Comparison of ENCODE assay signal across 8 cellular contexts in the genomic region with DNA sequence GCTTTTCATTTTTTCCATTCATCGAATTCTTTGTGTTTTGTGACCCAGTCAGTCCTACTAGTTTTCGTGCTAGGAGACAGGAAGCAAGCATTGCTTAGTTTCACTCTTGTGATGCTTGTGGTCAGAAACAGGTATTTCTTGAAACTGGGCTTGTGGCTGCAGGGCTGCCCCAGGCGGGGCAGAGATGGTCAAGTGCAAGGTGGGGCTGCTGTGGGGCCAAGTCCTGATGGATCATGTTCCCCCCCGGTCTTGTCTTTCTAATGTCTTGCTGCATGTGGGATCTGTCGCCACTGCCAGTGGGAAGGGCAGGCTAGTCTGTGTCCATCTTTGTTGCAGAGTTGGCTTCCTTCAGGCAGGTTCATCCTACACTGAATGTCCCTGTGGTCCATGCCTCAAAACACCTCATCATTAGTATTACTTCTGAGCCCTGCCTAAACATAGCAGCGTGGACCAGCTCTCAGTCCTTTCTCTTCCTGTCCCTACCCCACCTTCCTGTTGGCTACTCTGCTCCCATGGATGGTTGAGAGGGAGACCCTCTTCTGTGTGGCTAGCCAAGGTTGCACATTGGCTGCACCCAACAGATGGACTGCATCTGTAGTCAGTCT. TPM values are rescaled to one million over a fixed set of nuclear protein-coding genes. Genes with fewer than 3 reads are reported as not detected.
DNase-seq lines count a peak whose midpoint lies in the region; ATAC-seq and TF ChIP-seq lines count a peak whose summit lies in the region.

No MANE protein-coding gene starts in this region.

- ATAC-seq in GM19351 (IDR thresholded peaks at IDR 0.05; ENCODE audit: unreplicated experiment) (peak; percentile 65), HG03108 (IDR thresholded peaks at IDR 0.05; ENCODE audit: unreplicated experiment) (peak; percentile 56)

- peaks cover 16% of the 10 kb centered on the region for H3K36me3 Mint-ChIP-seq in Calu3 (ENCODE audit: insufficient read depth, unreplicated experiment)
- peaks cover 6% of the 10 kb centered on the region for H3K36me3 Mint-ChIP-seq in activated naive CD8-positive, alpha-beta T cell treated with anti-CD3 and anti-CD28 coated beads for 36 hours
- H3K36me3 Mint-ChIP-seq in osteocyte (ENCODE audit: unreplicated experiment) = no peaks in the 10 kb centered on the region

- H3K4me3 Mint-ChIP-seq in Calu3 (ENCODE audit: low read depth, unreplicated experiment) (peak overlapping the region; percentile 27), osteocyte (ENCODE audit: unreplicated experiment) (no peak overlapping the region)
- peak overlapping the region; percentile 1 for H3K4me3 Mint-ChIP-seq in activated naive CD8-positive, alpha-beta T cell treated with anti-CD3 and anti-CD28 coated beads for 36 hours

- no TSS peak for BruUV-seq in Calu3 (replicated peaks; lab: Mats Ljungman, UMichigan)

- DNase-seq in Calu3 = peak; percentile 73
- no peak for DNase-seq in activated naive CD8-positive, alpha-beta T cell treated with anti-CD3 and anti-CD28 coated beads for 36 hours
- no peak for DNase-seq in osteocyte (ENCODE audit: extremely low spot score, unreplicated experiment)
- DNase-seq in GF-D8 (lab: John Stamatoyannopoulos, UW) = no peak
- DNase-seq in stimulated activated CD4-positive, alpha-beta T cell treated with anti-CD3 and anti-CD28 coated beads, Interleukin-2, amount 100 ng/mL, for 24 hours = no peak
- DNase-seq in NCI-H2227 (lab: John Stamatoyannopoulos, UW; ENCODE audit: unreplicated experiment) = no peak

- TF ChIP-seq CTCF in Calu3 (IDR thresholded peaks at IDR 0.05; ENCODE audit: unreplicated experiment) = no peak
- no peak for TF ChIP-seq CTCF in osteocyte (IDR thresholded peaks at IDR 0.05)

- H3K9me3 Mint-ChIP-seq in Calu3 (ENCODE audit: low read depth, unreplicated experiment) = no peaks in the 10 kb centered on the region
- H3K9me3 Mint-ChIP-seq in activated naive CD8-positive, alpha-beta T cell treated with anti-CD3 and anti-CD28 coated beads for 36 hours = no peaks in the 10 kb centered on the region
- no peaks in the 10 kb centered on the region for H3K9me3 Mint-ChIP-seq in osteocyte (ENCODE audit: unreplicated experiment)

- H3K27me3 Mint-ChIP-seq in Calu3 (ENCODE audit: unreplicated experiment) = no peaks in the 10 kb centered on the region
- no peaks in the 10 kb centered on the region for H3K27me3 Mint-ChIP-seq in activated naive CD8-positive, alpha-beta T cell treated with anti-CD3 and anti-CD28 coated beads for 36 hours
- no peaks in the 10 kb centered on the region for H3K27me3 Mint-ChIP-seq in osteocyte (ENCODE audit: unreplicated experiment)

- intact Hi-C loops in Calu3 (cut with micrococcal nuclease; ENCODE audit: unreplicated experiment) = loop anchor here (5.0 kb wide), 2 partner anchors 36 to 71 kb away; no protein-coding TSS in a partner anchor

- peak overlapping the region; percentile 45 for H3K27ac Mint-ChIP-seq in Calu3 (ENCODE audit: unreplicated experiment)
- peak overlapping the region; percentile 85 for H3K27ac Mint-ChIP-seq in activated naive CD8-positive, alpha-beta T cell treated with anti-CD3 and anti-CD28 coated beads for 36 hours
- no peak overlapping the region for H3K27ac Mint-ChIP-seq in osteocyte (ENCODE audit: unreplicated experiment)

- peaks cover 86% of the 10 kb centered on the region for H3K4me1 Mint-ChIP-seq in Calu3 (ENCODE audit: low read depth, unreplicated experiment)
- H3K4me1 Mint-ChIP-seq in activated naive CD8-positive, alpha-beta T cell treated with anti-CD3 and anti-CD28 coated beads for 36 hours = peaks cover 97% of the 10 kb centered on the region
- H3K4me1 Mint-ChIP-seq in osteocyte (ENCODE audit: unreplicated experiment) = peaks cover 32% of the 10 kb centered on the region

- CTCF ChIA-PET in Calu3 (lab: Charles Lee) = no interaction called here

RNA-seq across cellular contexts. Expression of a gene that starts 38.7 kb away (rescaled TPM):
- 26.7 and 28.2 TPM in 2 replicates for total RNA-seq in Calu3 (2022)
- total RNA-seq in activated naive CD8-positive, alpha-beta T cell treated with anti-CD3 and anti-CD28 coated beads for 36 hours = 10 to 100 TPM; 31.6 to 31.9 TPM
- total RNA-seq in osteocyte = 31.4 and 31.5 TPM in 2 replicates
